Comparison of ENCODE assay signal across 21 cellular contexts in genomic region chr5:170484459-170484831, GRCh38. TPM values are rescaled to one million over a fixed set of nuclear protein-coding genes. Genes with fewer than 3 reads are reported as not detected.
"Had no signal": no experiment of that assay in that cellular context is flagged by ENCODE, and none has a peak within 500 bp of the region (broad histone marks: within the 10 kb centered on the region; RNA-seq: fewer than 3 reads in every experiment).

No MANE protein-coding gene starts in this region.

- H3K4me3 Mint-ChIP-seq: naive thymus-derived CD8-positive, alpha-beta T cell; stimulated activated naive B cell treated with anti-CD40 and anti-IgM and Interleukin-4, amounts not matched to agents 10 μg/mL and 1 μg/mL and 100 μg/mL, for 72 hours had no signal

- H3K36me3 Mint-ChIP-seq: naive thymus-derived CD8-positive, alpha-beta T cell; stimulated activated naive B cell treated with anti-CD40 and anti-IgM and Interleukin-4, amounts not matched to agents 10 μg/mL and 1 μg/mL and 100 μg/mL, for 72 hours had no signal

- H3K9me3 Mint-ChIP-seq: naive thymus-derived CD8-positive, alpha-beta T cell; stimulated activated naive B cell treated with anti-CD40 and anti-IgM and Interleukin-4, amounts not matched to agents 10 μg/mL and 1 μg/mL and 100 μg/mL, for 72 hours had no signal

- ATAC-seq: heart left ventricle; left lobe of liver; naive thymus-derived CD8-positive, alpha-beta T cell; stimulated activated naive B cell treated with anti-CD40 and anti-IgM and Interleukin-4, amounts not matched to agents 10 μg/mL and 1 μg/mL and 100 μg/mL, for 72 hours had no signal

- H3K4me3 ChIP-seq: coronary artery, dorsolateral prefrontal cortex, heart left ventricle, spleen, stomach, thoracic aorta, transverse colon had no signal

- H3K27ac ChIP-seq: coronary artery, dorsolateral prefrontal cortex, heart left ventricle, spleen, stomach, thoracic aorta, transverse colon had no signal

- H3K4me1 ChIP-seq: spleen, stomach, transverse colon had no signal

- DNase-seq: dorsolateral prefrontal cortex; effector memory CD4-positive, alpha-beta T cell; heart left ventricle; naive thymus-derived CD8-positive, alpha-beta T cell; spleen; stimulated activated CD4-positive, alpha-beta T cell treated with anti-CD3 and anti-CD28 coated beads, Interleukin-2, amount 100 ng/mL, for 24 hours; stimulated activated CD4-positive, alpha-beta T cell treated with anti-CD3 and anti-CD28 coated beads, Interleukin-4, amount 100 ng/mL, for 4 hours; stimulated activated naive B cell treated with anti-CD40 and anti-IgM and Interleukin-4, amounts not matched to agents 10 μg/mL and 1 μg/mL and 100 μg/mL, for 72 hours; stomach; substantia nigra; transverse colon had no signal

- H3K9me3 ChIP-seq: heart left ventricle, spleen, stomach, thoracic aorta, transverse colon had no signal

- H3K27me3 ChIP-seq: dorsolateral prefrontal cortex, stomach, transverse colon had no signal

- H3K36me3 ChIP-seq: heart left ventricle, spleen, stomach, thoracic aorta, transverse colon had no signal

- H3K27ac Mint-ChIP-seq: naive thymus-derived CD8-positive, alpha-beta T cell; stimulated activated naive B cell treated with anti-CD40 and anti-IgM and Interleukin-4, amounts not matched to agents 10 μg/mL and 1 μg/mL and 100 μg/mL, for 72 hours had no signal

RNA-seq across cellular contexts. Expression of gene KCNIP1, which starts 19.4 kb away (rescaled TPM):
- total RNA-seq: esophagus mucosa; fibroblast of lung; left lobe of liver; lower leg skin; mammary epithelial cell; mesenteric fat pad; mononuclear cell; naive thymus-derived CD8-positive, alpha-beta T cell; pulmonary artery endothelial cell; thoracic aorta had no signal
- polyA plus RNA-seq: fibroblast of lung; heart left ventricle; mammary epithelial cell; naive thymus-derived CD8-positive, alpha-beta T cell had no signal
